In the genomic region with DNA sequence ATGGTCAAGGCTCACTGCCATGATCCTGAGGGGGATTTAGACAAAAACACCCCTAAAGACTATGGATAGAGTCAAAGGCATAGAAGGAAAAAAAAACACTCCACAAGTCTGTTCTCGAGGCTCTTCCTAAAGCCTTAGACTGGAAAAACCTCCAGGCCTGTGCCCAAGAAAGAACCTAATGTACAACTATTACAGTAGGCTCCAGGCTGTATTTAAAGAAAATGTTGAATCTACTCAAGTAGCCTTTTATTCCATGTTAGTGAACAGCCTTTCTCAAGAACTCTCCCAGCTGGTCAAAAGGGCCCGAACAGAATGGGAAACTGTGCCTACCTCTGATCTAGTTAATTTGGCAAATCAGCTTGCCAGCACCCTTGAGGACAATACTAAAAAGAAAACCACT, we compare ENCODE assay signal across 23 cellular contexts.
"Had no signal": no experiment of that assay in that cellular context is flagged by ENCODE, and none has a peak within 500 bp of the region (broad histone marks: within the 10 kb centered on the region; RNA-seq: fewer than 3 reads in every experiment).

No MANE protein-coding gene starts in this region.

- ATAC-seq: activated naive CD4-positive, alpha-beta T cell treated with anti-CD3 and anti-CD28 coated beads, Interleukin-2, amount 50 U/mL, for 72 hours; activated T-cell treated with anti-CD3 and anti-CD28 coated beads, Interleukin-2, amount 50 U/mL, for 4 hours; activated T-helper 17 cell treated with anti-CD3 and anti-CD28 coated beads, Interleukin-2, amount 50 U/mL, for 72 hours; effector memory CD8-positive, alpha-beta T cell; left colon; right lobe of liver; stimulated activated naive CD8-positive, alpha-beta T cell treated with anti-CD3 and anti-CD28 coated beads, Interleukin-15, amount 100 ng/mL, for 72 hours had no signal

- H3K27ac ChIP-seq: ascending aorta, coronary artery, ovary, right lobe of liver, uterus had no signal

- H3K4me3 ChIP-seq: ascending aorta, coronary artery, ovary, right lobe of liver, uterus had no signal

- H3K4me3 Mint-ChIP-seq: activated CD4-positive, alpha-beta memory T cell treated with anti-CD3 and anti-CD28 coated beads for 36 hours; activated T-cell treated with anti-CD3 and anti-CD28 coated beads, Interleukin-2, amount 50 U/mL, for 4 hours; activated T-helper 17 cell treated with anti-CD3 and anti-CD28 coated beads, Interleukin-2, amount 50 U/mL, for 72 hours; effector memory CD8-positive, alpha-beta T cell; stimulated activated naive CD8-positive, alpha-beta T cell treated with anti-CD3 and anti-CD28 coated beads, Interleukin-15, amount 100 ng/mL, for 72 hours; type B pancreatic cell had no signal

- H3K36me3 ChIP-seq: ascending aorta, ovary, right lobe of liver, uterus had no signal

- H3K27me3 ChIP-seq: ascending aorta, ovary, right lobe of liver, uterus had no signal

- H3K9me3 ChIP-seq: ascending aorta, ovary, right lobe of liver, uterus had no signal

- H3K27ac Mint-ChIP-seq: activated CD4-positive, alpha-beta memory T cell treated with anti-CD3 and anti-CD28 coated beads for 36 hours; activated naive CD4-positive, alpha-beta T cell treated with anti-CD3 and anti-CD28 coated beads, Interleukin-2, amount 50 U/mL, for 72 hours; progenitor cell of endocrine pancreas; type B pancreatic cell had no signal

- H3K36me3 Mint-ChIP-seq: activated CD4-positive, alpha-beta memory T cell treated with anti-CD3 and anti-CD28 coated beads for 36 hours; brain; type B pancreatic cell had no signal

- H3K27me3 Mint-ChIP-seq: activated CD4-positive, alpha-beta memory T cell treated with anti-CD3 and anti-CD28 coated beads for 36 hours; activated T-helper 17 cell treated with anti-CD3 and anti-CD28 coated beads, Interleukin-2, amount 50 U/mL, for 72 hours; brain; effector memory CD8-positive, alpha-beta T cell; progenitor cell of endocrine pancreas; stimulated activated naive CD8-positive, alpha-beta T cell treated with anti-CD3 and anti-CD28 coated beads, Interleukin-15, amount 100 ng/mL, for 72 hours; type B pancreatic cell had no signal

- H3K4me1 ChIP-seq: ascending aorta, right lobe of liver, uterus had no signal

- DNase-seq: activated CD4-positive, alpha-beta memory T cell treated with anti-CD3 and anti-CD28 coated beads for 36 hours; activated CD4-positive, alpha-beta T cell treated with anti-CD3 and anti-CD28 coated beads for 4 hours; activated gamma-delta T cell treated with Interleukin-2 at 50 U/mL for 16 hours; activated T-cell treated with anti-CD3 and anti-CD28 coated beads, Interleukin-2, amount 50 U/mL, for 4 hours; effector memory CD8-positive, alpha-beta T cell; head of caudate nucleus; hippocampal formation; kidney; left colon; mammary epithelial cell; ovary; right lobe of liver; stimulated activated CD4-positive, alpha-beta T cell treated with anti-CD3 and anti-CD28 coated beads, Interleukin-4, amount 100 ng/mL, for 1 hour; stimulated activated naive CD8-positive, alpha-beta T cell treated with anti-CD3 and anti-CD28 coated beads, Interleukin-15, amount 100 ng/mL, for 72 hours; substantia nigra; uterus had no signal

- H3K4me1 Mint-ChIP-seq: brain had no signal

- H3K9me3 Mint-ChIP-seq: activated CD4-positive, alpha-beta memory T cell treated with anti-CD3 and anti-CD28 coated beads for 36 hours; activated T-cell treated with anti-CD3 and anti-CD28 coated beads, Interleukin-2, amount 50 U/mL, for 4 hours; activated T-helper 17 cell treated with anti-CD3 and anti-CD28 coated beads, Interleukin-2, amount 50 U/mL, for 72 hours; brain; effector memory CD8-positive, alpha-beta T cell; type B pancreatic cell had no signal
